1 cellular context compared by ENCODE assay signal in the genomic region with DNA sequence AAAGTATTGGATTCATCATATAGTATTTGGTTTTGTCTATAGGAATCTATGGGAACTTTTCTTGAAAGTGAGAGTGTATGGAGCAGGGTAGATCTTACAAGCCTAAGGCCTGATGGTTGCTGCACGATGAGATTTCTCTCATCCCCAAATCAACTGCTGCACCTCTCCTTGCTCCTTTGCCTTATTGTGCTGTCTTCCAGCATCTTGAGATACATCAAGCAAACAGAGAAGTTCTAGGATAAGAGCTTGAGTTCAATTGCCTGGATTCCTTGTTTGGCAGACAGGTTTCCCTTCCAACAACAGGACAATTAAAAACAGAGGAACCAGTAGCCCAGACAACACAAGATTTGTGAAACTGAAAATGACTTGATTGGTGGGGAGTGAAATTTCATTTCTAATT.
TF ChIP-seq lines count a peak whose summit lies in the region.

No MANE protein-coding gene starts in this region.

TF ChIP-seq in GM23338, 12 proteins besides CTCF, POLR2A, EP300 and RAD21:
- TF ChIP-seq EZH2 (IDR thresholded peaks at IDR 0.05; ENCODE audit: low read depth, unreplicated experiment) = no peak
- no peak for TF ChIP-seq NANOG (IDR thresholded peaks at IDR 0.05; ENCODE audit: borderline replicate concordance)
- TF ChIP-seq JUNB (IDR thresholded peaks at IDR 0.05; ENCODE audit: unreplicated experiment) = no peak
- no peak for TF ChIP-seq STAT1 (IDR thresholded peaks at IDR 0.05; ENCODE audit: unreplicated experiment)
- no peak for TF ChIP-seq ZNF114 (CRISPR knock-in tag; IDR thresholded peaks at IDR 0.05)
- TF ChIP-seq ZNF331 (CRISPR knock-in tag; IDR thresholded peaks at IDR 0.05; ENCODE audit: low read depth) = no peak
- no peak for TF ChIP-seq REST (IDR thresholded peaks at IDR 0.05; ENCODE audit: unreplicated experiment)
- no peak for TF ChIP-seq CREB1 (CRISPR knock-in tag; IDR thresholded peaks at IDR 0.05; ENCODE audit: low read depth)
- TF ChIP-seq EZH2phosphoT487 (IDR thresholded peaks at IDR 0.05; ENCODE audit: unreplicated experiment) = no peak
